Comparison of ENCODE assay signal across 9 cellular contexts in the genomic region with DNA sequence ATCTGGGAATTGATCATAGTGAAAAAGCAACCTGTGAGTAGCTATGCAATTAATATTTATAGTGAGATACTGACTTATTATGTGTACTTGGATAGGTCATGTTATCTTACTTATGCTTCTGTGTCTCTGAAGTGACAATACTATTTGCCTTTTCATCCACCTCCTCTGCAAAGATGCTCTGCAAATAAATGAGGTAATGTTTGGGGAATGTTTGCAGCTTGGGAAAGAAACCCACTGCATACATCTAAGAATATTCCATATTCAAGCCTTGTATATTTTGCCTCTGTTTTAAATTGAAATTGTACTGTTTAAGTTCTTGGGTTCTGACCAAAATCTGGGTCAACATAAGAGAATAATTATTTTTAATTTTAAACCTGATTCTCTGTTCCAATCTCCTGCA.
DNase-seq lines count a peak whose midpoint lies in the region; ATAC-seq and TF ChIP-seq lines count a peak whose summit lies in the region.
"Had no signal": no experiment of that assay in that cellular context is flagged by ENCODE, and none has a peak within 500 bp of the region (broad histone marks: within the 10 kb centered on the region; RNA-seq: fewer than 3 reads in every experiment).

No MANE protein-coding gene starts in this region.

- no peak overlapping the region for H3K27ac Mint-ChIP-seq in activated CD8-positive, alpha-beta T cell treated with anti-CD3 and anti-CD28 coated beads for 36 hours
- H3K27ac Mint-ChIP-seq in activated CD8-positive, alpha-beta T cell treated with anti-CD3 and anti-CD28 coated beads, Interleukin-2, amount 10 ng/mL, durations not matched to agents 7 days and 5 days = no peak overlapping the region

- no peaks in the 10 kb centered on the region for H3K36me3 Mint-ChIP-seq in activated CD8-positive, alpha-beta T cell treated with anti-CD3 and anti-CD28 coated beads for 36 hours (ENCODE audit: low read depth)
- H3K36me3 Mint-ChIP-seq in activated CD8-positive, alpha-beta T cell treated with anti-CD3 and anti-CD28 coated beads, Interleukin-2, amount 10 ng/mL, durations not matched to agents 7 days and 5 days (ENCODE audit: low read depth) = no peaks in the 10 kb centered on the region

- H3K27me3 ChIP-seq in SJCRH30 (no peaks in the 10 kb centered on the region), iPS-18a (ENCODE audit: control insufficient read depth, insufficient read depth, low read length) (peaks cover 13% of the 10 kb centered on the region), tibial artery (no peaks in the 10 kb centered on the region)

- H3K36me3 ChIP-seq in SJCRH30 = no peaks in the 10 kb centered on the region
- H3K36me3 ChIP-seq in iPS-18a (ENCODE audit: control insufficient read depth, low read depth, low read length) = no peaks in the 10 kb centered on the region
- H3K36me3 ChIP-seq in tibial artery = no peaks in the 10 kb centered on the region

- H3K4me3 Mint-ChIP-seq in activated CD8-positive, alpha-beta T cell treated with anti-CD3 and anti-CD28 coated beads for 36 hours = peak overlapping the region; percentile 59
- no peak overlapping the region for H3K4me3 Mint-ChIP-seq in activated CD8-positive, alpha-beta T cell treated with anti-CD3 and anti-CD28 coated beads, Interleukin-2, amount 10 ng/mL, durations not matched to agents 7 days and 5 days

- POLR2A ChIA-PET in activated CD8-positive, alpha-beta T cell treated with anti-CD3 and anti-CD28 coated beads for 36 hours (lab: Charles Lee) = interaction anchor here (0.6 kb wide), 1 partner anchor 47 kb away, joined by 4 read pairs; no protein-coding TSS in a partner anchor
- POLR2A ChIA-PET in activated CD8-positive, alpha-beta T cell treated with anti-CD3 and anti-CD28 coated beads, Interleukin-2, amount 10 ng/mL, durations not matched to agents 7 days and 5 days (lab: Charles Lee) = no interaction called here

- DNase-seq in activated CD8-positive, alpha-beta T cell treated with anti-CD3 and anti-CD28 coated beads for 36 hours = no peak
- DNase-seq in activated CD8-positive, alpha-beta T cell treated with anti-CD3 and anti-CD28 coated beads, Interleukin-2, amount 10 ng/mL, durations not matched to agents 7 days and 5 days = no peak
- no peak for DNase-seq in SJCRH30
- no peak for DNase-seq in tibial artery
- no peak for DNase-seq in omental fat pad (ENCODE audit: low spot score)
- DNase-seq: naive B cell had no signal

- intact Hi-C loops in activated CD8-positive, alpha-beta T cell treated with anti-CD3 and anti-CD28 coated beads for 36 hours (cut with micrococcal nuclease) = no loop called here
- intact Hi-C loops in tibial artery (cut with DNase I; ENCODE audit: low total_unique reads) = loop anchor here (10.0 kb wide), 2 partner anchors 102 to 292 kb away; no protein-coding TSS in a partner anchor

- H3K4me1 Mint-ChIP-seq in activated CD8-positive, alpha-beta T cell treated with anti-CD3 and anti-CD28 coated beads for 36 hours (ENCODE audit: low read depth) = peaks cover 4% of the 10 kb centered on the region
- peaks cover 3% of the 10 kb centered on the region for H3K4me1 Mint-ChIP-seq in activated CD8-positive, alpha-beta T cell treated with anti-CD3 and anti-CD28 coated beads, Interleukin-2, amount 10 ng/mL, durations not matched to agents 7 days and 5 days (ENCODE audit: low read depth)

- H3K9me3 ChIP-seq in SJCRH30 (replicated peaks) = no peaks in the 10 kb centered on the region
- no peaks in the 10 kb centered on the region for H3K9me3 ChIP-seq in iPS-18a (ENCODE audit: control insufficient read depth, low read depth, low read length)
- no peaks in the 10 kb centered on the region for H3K9me3 ChIP-seq in tibial artery

- no peak for TF ChIP-seq CTCF in activated CD8-positive, alpha-beta T cell treated with anti-CD3 and anti-CD28 coated beads for 36 hours (IDR thresholded peaks at IDR 0.05)
- TF ChIP-seq CTCF in tibial artery (IDR thresholded peaks at IDR 0.05) = no peak
- no peak for TF ChIP-seq CTCF in omental fat pad (IDR thresholded peaks at IDR 0.05)

- CTCF ChIA-PET in activated CD8-positive, alpha-beta T cell treated with anti-CD3 and anti-CD28 coated beads for 36 hours (lab: Charles Lee) = no interaction called here
- CTCF ChIA-PET in activated CD8-positive, alpha-beta T cell treated with anti-CD3 and anti-CD28 coated beads, Interleukin-2, amount 10 ng/mL, durations not matched to agents 7 days and 5 days (lab: Charles Lee) = no interaction called here

- H3K9me3 Mint-ChIP-seq in activated CD8-positive, alpha-beta T cell treated with anti-CD3 and anti-CD28 coated beads for 36 hours = peaks cover 1% of the 10 kb centered on the region
- no peaks in the 10 kb centered on the region for H3K9me3 Mint-ChIP-seq in activated CD8-positive, alpha-beta T cell treated with anti-CD3 and anti-CD28 coated beads, Interleukin-2, amount 10 ng/mL, durations not matched to agents 7 days and 5 days (ENCODE audit: insufficient read depth)

- H3K27ac ChIP-seq in SJCRH30 (no peak overlapping the region), iPS-18a (ENCODE audit: low read length) (no peak overlapping the region), tibial artery (peak overlapping the region; percentile 74 to 77)

- ATAC-seq in activated CD8-positive, alpha-beta T cell treated with anti-CD3 and anti-CD28 coated beads for 36 hours = no peak
- no peak for ATAC-seq in activated CD8-positive, alpha-beta T cell treated with anti-CD3 and anti-CD28 coated beads, Interleukin-2, amount 10 ng/mL, durations not matched to agents 7 days and 5 days
- ATAC-seq in omental fat pad (ENCODE audit: low FRiP score) = no peak
- no peak for ATAC-seq in HG02642 (IDR thresholded peaks at IDR 0.05; ENCODE audit: poor library complexity, unreplicated experiment)
- ATAC-seq in HG03378 (IDR thresholded peaks at IDR 0.05; ENCODE audit: unreplicated experiment) = no peak

- peaks cover 31% of the 10 kb centered on the region for H3K27me3 Mint-ChIP-seq in activated CD8-positive, alpha-beta T cell treated with anti-CD3 and anti-CD28 coated beads for 36 hours
- peaks cover 31% of the 10 kb centered on the region for H3K27me3 Mint-ChIP-seq in activated CD8-positive, alpha-beta T cell treated with anti-CD3 and anti-CD28 coated beads, Interleukin-2, amount 10 ng/mL, durations not matched to agents 7 days and 5 days (ENCODE audit: low read depth)

- H3K4me1 ChIP-seq in SJCRH30 (no peaks in the 10 kb centered on the region), iPS-18a (ENCODE audit: control insufficient read depth, low read depth, low read length) (peaks cover 43% of the 10 kb centered on the region), tibial artery (peaks cover 0 to 18% (median 3%) of the 10 kb centered on the region in 4 donors)

- peak overlapping the region; percentile 59 for H3K4me3 ChIP-seq in SJCRH30
- peak overlapping the region; percentile 80 for H3K4me3 ChIP-seq in iPS-18a (ENCODE audit: low read length)
- peak overlapping the region; percentile 68 to 78 for H3K4me3 ChIP-seq in tibial artery

- peak overlapping the region; percentile 73 for H3K9ac ChIP-seq in iPS-18a (ENCODE audit: low read length)

Comparison
In these comparisons a context has a peak if more than half of its experiments do, and no peak if none do; other contexts are left out.
1. H3K27ac ChIP-seq: peak in tibial artery (2 of 2); none in SJCRH30 (single experiment) and iPS-18a (single experiment).
2. Peak in every context shown above with its lines, with median percentiles within 50 percentile points of each other: H3K4me3 ChIP-seq.